ENCODE assay signal across 35 cellular contexts in genomic region chr18:73636355-73636754, GRCh38.
DNase-seq lines count a peak whose midpoint lies in the region; ATAC-seq, FAIRE-seq and TF ChIP-seq lines count a peak whose summit lies in the region.
"Had no signal": no experiment of that assay in that cellular context is flagged by ENCODE, and none has a peak within 500 bp of the region (broad histone marks: within the 10 kb centered on the region; RNA-seq: fewer than 3 reads in every experiment).

No MANE protein-coding gene starts in this region.

- H3K4me3 Mint-ChIP-seq in activated T-helper 17 cell treated with anti-CD3 and anti-CD28 coated beads, Interleukin-2, amount 50 U/mL, for 72 hours, result no peak overlapping the region
- H3K4me3 Mint-ChIP-seq: activated CD4-positive, alpha-beta T cell treated with anti-CD3 and anti-CD28 coated beads, Interleukin-2, amount 10 ng/mL, durations not matched to agents 24 days and 14 days; CD4-positive, alpha-beta T cell; H9; nephron; stimulated activated naive CD8-positive, alpha-beta T cell treated with anti-CD3 and anti-CD28 coated beads, Interleukin-15, amount 100 ng/mL, for 72 hours had no signal

- peak overlapping the region; percentile 5 to 75 for H3K27ac ChIP-seq in right atrium auricular region
- H3K27ac ChIP-seq: coronary artery, HL-60, parathyroid adenoma, spleen, thoracic aorta, uterus had no signal

- no peaks in the 10 kb centered on the region for H3K9me3 ChIP-seq in right atrium auricular region
- H3K9me3 ChIP-seq: spleen, thoracic aorta, uterus had no signal

- no peak for FAIRE-seq in bronchial epithelial cell (lab: Jason Lieb, UNC)
- FAIRE-seq: GM19239 had no signal

- intact Hi-C loops in Right ventricle myocardium superior (cut with DNase I), result no loop called here

- H3K27me3 ChIP-seq in right atrium auricular region, result no peaks in the 10 kb centered on the region
- H3K27me3 ChIP-seq in bronchial epithelial cell (ENCODE audit: control insufficient read depth, insufficient read depth, low read length), result no peaks in the 10 kb centered on the region
- H3K27me3 ChIP-seq: spleen, uterus had no signal

- no peaks in the 10 kb centered on the region for H3K36me3 ChIP-seq in right atrium auricular region
- no peaks in the 10 kb centered on the region for H3K36me3 ChIP-seq in bronchial epithelial cell (ENCODE audit: control insufficient read depth, insufficient read depth, low read length)
- H3K36me3 ChIP-seq: spleen, thoracic aorta, uterus had no signal

- peaks cover 6% of the 10 kb centered on the region for H3K9me3 Mint-ChIP-seq in activated T-helper 17 cell treated with anti-CD3 and anti-CD28 coated beads, Interleukin-2, amount 50 U/mL, for 72 hours
- H3K9me3 Mint-ChIP-seq: activated CD4-positive, alpha-beta T cell treated with anti-CD3 and anti-CD28 coated beads, Interleukin-2, amount 10 ng/mL, durations not matched to agents 24 days and 14 days; H9; nephron; stimulated activated naive CD8-positive, alpha-beta T cell treated with anti-CD3 and anti-CD28 coated beads, Interleukin-15, amount 100 ng/mL, for 72 hours had no signal

- no peaks in the 10 kb centered on the region for H3K27me3 Mint-ChIP-seq in activated T-helper 17 cell treated with anti-CD3 and anti-CD28 coated beads, Interleukin-2, amount 50 U/mL, for 72 hours
- H3K27me3 Mint-ChIP-seq: activated CD4-positive, alpha-beta T cell treated with anti-CD3 and anti-CD28 coated beads, Interleukin-2, amount 10 ng/mL, durations not matched to agents 24 days and 14 days; CD4-positive, alpha-beta T cell; stimulated activated naive CD8-positive, alpha-beta T cell treated with anti-CD3 and anti-CD28 coated beads, Interleukin-15, amount 100 ng/mL, for 72 hours had no signal

- DNase-seq in right atrium auricular region (ENCODE audit: low spot score) (no peak), Right ventricle myocardium superior (no peak), bronchial epithelial cell (ENCODE audit: low read depth) (peak; percentile 82), kidney tubule cell (ENCODE audit: low spot score) (peak; percentile 28), nucleus accumbens (lab: John Stamatoyannopoulos, UW) (no peak), NAMALWA (ENCODE audit: low spot score) (no peak)
- DNase-seq: activated CD4-positive, alpha-beta T cell treated with anti-CD3 and anti-CD28 coated beads, Interleukin-2, amount 10 ng/mL, durations not matched to agents 24 days and 14 days; activated CD8-positive, alpha-beta memory T cell treated with anti-CD3 and anti-CD28 coated beads for 24 hours; activated effector memory CD4-positive, alpha-beta T cell treated with Interleukin-2 at 50 U/mL for 16 hours; amygdala; caudate nucleus; CD4-positive, alpha-beta T cell; effector CD8-positive, alpha-beta T cell; H9; kidney glomerular epithelial cell; NCI-H1417 treated with DMSO at 0.1 percent for 48 hours; NCI-H2081 treated with DMSO at 0.1 percent for 48 hours; NCI-H2227 treated with DMSO at 0.1 percent for 48 hours; NCI-H526; retina; SHP77; spleen; stimulated activated CD8-positive, alpha-beta memory T cell treated with anti-CD3 and anti-CD28 coated beads, Interleukin-4, amount 100 ng/mL, for 48 hours; stimulated activated naive CD8-positive, alpha-beta T cell treated with anti-CD3 and anti-CD28 coated beads, Interleukin-15, amount 100 ng/mL, for 72 hours; T-helper 9 cell; uterus had no signal

- H3K36me3 Mint-ChIP-seq in activated T-helper 17 cell treated with anti-CD3 and anti-CD28 coated beads, Interleukin-2, amount 50 U/mL, for 72 hours (ENCODE audit: low read depth), result no peaks in the 10 kb centered on the region
- H3K36me3 Mint-ChIP-seq: activated naive CD4-positive, alpha-beta T cell treated with anti-CD3 and anti-CD28 coated beads, Interleukin-2, amount 50 U/mL, for 72 hours had no signal

- H3K4me3 ChIP-seq in right atrium auricular region (no peak overlapping the region), bronchial epithelial cell (ENCODE audit: low read depth, low read length) (no peak overlapping the region)
- H3K4me3 ChIP-seq: coronary artery, spleen, thoracic aorta, uterus had no signal

- peaks cover 0 to 5% of the 10 kb centered on the region in 2 donors for H3K4me1 ChIP-seq in right atrium auricular region
- H3K4me1 ChIP-seq: parathyroid adenoma, spleen, uterus had no signal

- no peaks in the 10 kb centered on the region for H3K4me1 Mint-ChIP-seq in activated T-helper 17 cell treated with anti-CD3 and anti-CD28 coated beads, Interleukin-2, amount 50 U/mL, for 72 hours
- H3K4me1 Mint-ChIP-seq: activated CD4-positive, alpha-beta T cell treated with anti-CD3 and anti-CD28 coated beads, Interleukin-2, amount 10 ng/mL, durations not matched to agents 24 days and 14 days; nephron; stimulated activated naive CD8-positive, alpha-beta T cell treated with anti-CD3 and anti-CD28 coated beads, Interleukin-15, amount 100 ng/mL, for 72 hours had no signal

- H3K27ac Mint-ChIP-seq in activated T-helper 17 cell treated with anti-CD3 and anti-CD28 coated beads, Interleukin-2, amount 50 U/mL, for 72 hours, result no peak overlapping the region
- H3K27ac Mint-ChIP-seq: activated CD4-positive, alpha-beta T cell treated with anti-CD3 and anti-CD28 coated beads, Interleukin-2, amount 10 ng/mL, durations not matched to agents 24 days and 14 days; activated naive CD4-positive, alpha-beta T cell treated with anti-CD3 and anti-CD28 coated beads, Interleukin-2, amount 50 U/mL, for 72 hours; CD4-positive, alpha-beta T cell; H9; nephron had no signal

- TF ChIP-seq CTCF in right atrium auricular region (IDR thresholded peaks at IDR 0.05) (no peak), bronchial epithelial cell (IDR thresholded peaks at IDR 0.05; ENCODE audit: insufficient read depth, low read length, severe bottlenecking) (no peak)

- ATAC-seq in Right ventricle myocardium superior (ENCODE audit: poor library complexity), result no peak
- ATAC-seq in activated T-helper 17 cell treated with anti-CD3 and anti-CD28 coated beads, Interleukin-2, amount 50 U/mL, for 72 hours (replicated peaks), result no peak
- ATAC-seq in GM21515 (IDR thresholded peaks at IDR 0.05; ENCODE audit: unreplicated experiment), result no peak
- ATAC-seq: activated naive CD4-positive, alpha-beta T cell treated with anti-CD3 and anti-CD28 coated beads, Interleukin-2, amount 50 U/mL, for 72 hours; stimulated activated naive CD8-positive, alpha-beta T cell treated with anti-CD3 and anti-CD28 coated beads, Interleukin-15, amount 100 ng/mL, for 72 hours had no signal

Comparison
In these comparisons a context has a peak if more than half of its experiments do, and no peak if none do; other contexts are left out.
1. DNase-seq: peak in bronchial epithelial cell (single experiment) and kidney tubule cell (single experiment); none in right atrium auricular region (single experiment), Right ventricle myocardium superior (single experiment), nucleus accumbens (0 of 56) and NAMALWA (single experiment).